Comparison of ENCODE assay signal across 23 cellular contexts in genomic region chr10:77299257-77299656, GRCh38.
"Had no signal": no experiment of that assay in that cellular context is flagged by ENCODE, and none has a peak within 500 bp of the region (broad histone marks: within the 10 kb centered on the region; RNA-seq: fewer than 3 reads in every experiment).

No MANE protein-coding gene starts in this region.

- H3K36me3 Mint-ChIP-seq: IgD-negative memory B cell had no signal

- H3K4me3 ChIP-seq: K562, SJSA1, SK-N-MC had no signal

- ATAC-seq: HepG2, K562 had no signal

- H3K36me3 ChIP-seq: SJSA1 had no signal

- H3K27ac ChIP-seq: KMS-11, SJSA1, SK-N-MC had no signal

- DNase-seq: Kasumi-1, MM.1S, NCI-H1092 treated with DMSO at 0.1 percent for 48 hours, NCI-H1436 treated with DMSO at 0.1 percent for 48 hours, NCI-H1694, NCI-H1930, NCI-H2081, NCI-H2171, NCI-H226, NCI-H446, NCI-H510A, NCI-H524 treated with DMSO at 0.1 percent for 48 hours, NCI-H69, NCI-H774, Right ventricle myocardium superior, RPMI8226, SIG-M5 had no signal

- H3K9ac ChIP-seq: KMS-11 had no signal

- H3K27me3 ChIP-seq: SJSA1 had no signal

- H3K4me2 ChIP-seq: KMS-11 had no signal

- H3K4me3 Mint-ChIP-seq: IgD-negative memory B cell had no signal

- H3K9me3 ChIP-seq: SJSA1 had no signal
